In genomic region chr12:104698871-104699270, GRCh38 we compare ENCODE assay signal across 31 cellular contexts.
DNase-seq lines count a peak whose midpoint lies in the region; ATAC-seq, FAIRE-seq and TF ChIP-seq lines count a peak whose summit lies in the region.
"Had no signal": no experiment of that assay in that cellular context is flagged by ENCODE, and none has a peak within 500 bp of the region (broad histone marks: within the 10 kb centered on the region; RNA-seq: fewer than 3 reads in every experiment).

No MANE protein-coding gene starts in this region.

- no peaks in the 10 kb centered on the region for H3K36me3 Mint-ChIP-seq in MCF 10A (ENCODE audit: insufficient read depth, unreplicated experiment)
- peaks cover 23% of the 10 kb centered on the region for H3K36me3 Mint-ChIP-seq in activated T-helper 17 cell treated with anti-CD3 and anti-CD28 coated beads, Interleukin-2, amount 50 U/mL, for 72 hours (ENCODE audit: low read depth)

- H3K4me2 ChIP-seq in mammary epithelial cell (ENCODE audit: insufficient read depth, low read depth, low read length) (no peak overlapping the region), mesenchymal stem cell (ENCODE audit: low read length, poor library complexity, severe bottlenecking) (no peak overlapping the region), MM.1S (ENCODE audit: low read depth, low read length) (no peak overlapping the region)
- H3K4me2 ChIP-seq: BLaER1 had no signal

- no peak overlapping the region for H2BK12ac ChIP-seq in mesenchymal stem cell (ENCODE audit: low read length in 2 of 2)

- intact Hi-C loops in mammary epithelial cell (cut with micrococcal nuclease) (no loop called here), MCF 10A (cut with micrococcal nuclease) (loop anchor here (5.0 kb wide), 1 partner anchor 317 kb away; no protein-coding TSS in a partner anchor)

- H3K79me2 ChIP-seq in mammary epithelial cell (ENCODE audit: insufficient read depth, low read length) = peaks cover 16% of the 10 kb centered on the region
- H3K79me2 ChIP-seq in MM.1S (ENCODE audit: low read length) = no peaks in the 10 kb centered on the region

- H2BK15ac ChIP-seq in mesenchymal stem cell (ENCODE audit: low read depth, poor library complexity, severe bottlenecking) = no peak overlapping the region

- H3K36me3 ChIP-seq in mammary epithelial cell (ENCODE audit: insufficient read depth, low read length) (no peaks in the 10 kb centered on the region), mesenchymal stem cell (ENCODE audit: control insufficient read depth in 1 of 2, insufficient read depth in 2 of 2, low read depth in 1 of 2, low read length in 2 of 2) (no peaks in the 10 kb centered on the region), MM.1S (replicated peaks; ENCODE audit: insufficient read depth, low read length) (no peaks in the 10 kb centered on the region)
- H3K36me3 ChIP-seq: adrenal gland, lower lobe of right lung, vagina, WERI-Rb-1 had no signal

- BruUV-seq in mammary epithelial cell (replicated peaks; lab: Mats Ljungman, UMichigan) (no TSS peak), MCF 10A (replicated peaks; lab: Mats Ljungman, UMichigan) (no TSS peak)

- no peak overlapping the region for H2AK5ac ChIP-seq in mesenchymal stem cell (ENCODE audit: low read length, severe bottlenecking)

- in situ Hi-C loops in mammary epithelial cell (cut with MboI; ENCODE audit: low sequenced_read_pairs in 2 of 2) = no loop called here

- H3K4me1 ChIP-seq in mammary epithelial cell (ENCODE audit: insufficient read depth, low read length) (no peaks in the 10 kb centered on the region), mesenchymal stem cell (ENCODE audit: control insufficient read depth, insufficient read depth, low read depth, low read length) (peaks cover 4% of the 10 kb centered on the region), MM.1S (ENCODE audit: low read length) (no peaks in the 10 kb centered on the region)
- H3K4me1 ChIP-seq: adrenal gland had no signal

- no peaks in the 10 kb centered on the region for H3K4me1 Mint-ChIP-seq in MCF 10A (ENCODE audit: insufficient read depth, unreplicated experiment)
- H3K4me1 Mint-ChIP-seq in activated T-helper 17 cell treated with anti-CD3 and anti-CD28 coated beads, Interleukin-2, amount 50 U/mL, for 72 hours = peaks cover 60% of the 10 kb centered on the region

- H3K4me3 ChIP-seq in mammary epithelial cell (replicated peaks in 1 of 3; ENCODE audit: insufficient read depth in 1 of 3, low read depth in 2 of 3, low read length in 3 of 3) = no peak overlapping the region
- no peak overlapping the region for H3K4me3 ChIP-seq in mesenchymal stem cell (ENCODE audit: insufficient read depth in 1 of 2, low read depth in 1 of 2, low read length in 2 of 2)
- no peak overlapping the region for H3K4me3 ChIP-seq in MM.1S (ENCODE audit: low read length)
- H3K4me3 ChIP-seq: adrenal gland, BLaER1, lower lobe of right lung, vagina had no signal

- CTCF ChIA-PET in mammary epithelial cell (lab: Charles Lee; ENCODE audit: low non-redundant PET) (no interaction called here), MCF 10A (lab: Yijun Ruan, JAX) (interaction anchor here (0.5 to 1.3 kb wide), 6 partner anchors 11 to 317 kb away, joined by 3 read pairs; no protein-coding TSS in a partner anchor)

- H3K23ac ChIP-seq in mesenchymal stem cell (ENCODE audit: low read length in 2 of 2) = no peak overlapping the region

- no peak overlapping the region for H4K91ac ChIP-seq in mesenchymal stem cell (ENCODE audit: low read length)

- H2AFZ ChIP-seq in mammary epithelial cell (ENCODE audit: low read depth, low read length) = no peak overlapping the region
- no peak overlapping the region for H2AFZ ChIP-seq in mesenchymal stem cell (ENCODE audit: low read depth, low read length)
- no peak overlapping the region for H2AFZ ChIP-seq in MM.1S (ENCODE audit: low read length)

- H2BK120ac ChIP-seq in mesenchymal stem cell (ENCODE audit: low read depth, low read length) = no peak overlapping the region

- H4K20me1 ChIP-seq in mammary epithelial cell (ENCODE audit: insufficient read depth, low read length) (no peaks in the 10 kb centered on the region), MM.1S (ENCODE audit: insufficient read depth, low read length) (no peaks in the 10 kb centered on the region)

- no peak overlapping the region for H3K4ac ChIP-seq in mesenchymal stem cell (ENCODE audit: low read depth in 1 of 2, low read length in 2 of 2)

- H3K9ac ChIP-seq in mammary epithelial cell (ENCODE audit: insufficient read depth, low read length) (no peak overlapping the region), mesenchymal stem cell (ENCODE audit: low read length) (peak overlapping the region; percentile 39), MM.1S (ENCODE audit: low read length) (no peak overlapping the region)
- H3K9ac ChIP-seq: BLaER1 had no signal

- no peak overlapping the region for H3K27ac Mint-ChIP-seq in MCF 10A (ENCODE audit: low read depth, unreplicated experiment)
- peak overlapping the region; percentile 84 for H3K27ac Mint-ChIP-seq in activated T-helper 17 cell treated with anti-CD3 and anti-CD28 coated beads, Interleukin-2, amount 50 U/mL, for 72 hours
- H3K27ac Mint-ChIP-seq: progenitor cell of endocrine pancreas had no signal

- no peak overlapping the region for H4K8ac ChIP-seq in mesenchymal stem cell (ENCODE audit: low read length)

- 98% methylated on average over 3 of the region's 3 CpGs for WGBS in mammary epithelial cell (ENCODE audit: low coverage, missing lambda C conversion rate)
- 72% methylated on average over 2 of the region's 3 CpGs for WGBS in mesenchymal stem cell

- dilution Hi-C loops in mammary epithelial cell (cut with HindIII; ENCODE audit: low sequenced_read_pairs) = no loop called here

- POLR2A ChIA-PET in MCF 10A (lab: Yijun Ruan, JAX) = no interaction called here

- no peak for ATAC-seq in activated T-helper 17 cell treated with anti-CD3 and anti-CD28 coated beads, Interleukin-2, amount 50 U/mL, for 72 hours (replicated peaks)
- ATAC-seq in HG02763 (IDR thresholded peaks at IDR 0.05; ENCODE audit: unreplicated experiment) = no peak
- ATAC-seq: HCT116, lower lobe of right lung, sciatic nerve had no signal

- DNase-seq in mammary epithelial cell = peak; percentile 5
- DNase-seq in MCF 10A (ENCODE audit: unreplicated experiment) = no peak
- DNase-seq in mesenchymal stem cell = no peak
- DNase-seq in MM.1S = no peak
- DNase-seq in GM19239 (ENCODE audit: insufficient read length, low spot score) = no peak
- no peak for DNase-seq in stimulated activated CD4-positive, alpha-beta T cell treated with anti-CD3 and anti-CD28 coated beads, Interleukin-4, amount 100 ng/mL, for 4 hours
- DNase-seq: activated CD4-positive, alpha-beta T cell treated with anti-CD3 and anti-CD28 coated beads, Interleukin-2, amount 10 ng/mL, durations not matched to agents 24 days and 14 days; activated naive CD4-positive, alpha-beta T cell treated with Interleukin-2 at 50 U/mL for 16 hours; adrenal gland; DMS153; GDM1; glutamatergic neuron; islet precursor cell; lower lobe of right lung; NCI-H1694 treated with DMSO at 0.1 percent for 48 hours; NCI-H524 treated with DMSO at 0.1 percent for 48 hours; NK-92 treated with Interleukin-12 subunit alpha and Interleukin-12 subunit beta, amount 100 ng/mL, for 24 hours; SHP77; stimulated activated naive CD8-positive, alpha-beta T cell treated with anti-CD3 and anti-CD28 coated beads, Interleukin-15, Interleukin-2, amounts not matched to agents 100 U/mL and 50 U/mL, for 24 hours; T-helper 9 cell; WERI-Rb-1 had no signal

- H3K9me2 ChIP-seq in MM.1S (replicated peaks; ENCODE audit: insufficient read depth, low read length) = no peaks in the 10 kb centered on the region

- H3K9me3 ChIP-seq in mammary epithelial cell (replicated peaks; ENCODE audit: insufficient read depth, low read length) = no peaks in the 10 kb centered on the region
- H3K9me3 ChIP-seq in mesenchymal stem cell (ENCODE audit: control insufficient read depth, low read length) = no peaks in the 10 kb centered on the region
- H3K9me3 ChIP-seq in MM.1S (replicated peaks; ENCODE audit: insufficient read depth, low read length) = no peaks in the 10 kb centered on the region
- H3K9me3 ChIP-seq: adrenal gland, BLaER1, lower lobe of right lung, vagina had no signal

- H3K9me3 Mint-ChIP-seq in MCF 10A (ENCODE audit: unreplicated experiment) = no peaks in the 10 kb centered on the region
- peaks cover 4% of the 10 kb centered on the region for H3K9me3 Mint-ChIP-seq in activated T-helper 17 cell treated with anti-CD3 and anti-CD28 coated beads, Interleukin-2, amount 50 U/mL, for 72 hours
- H3K9me3 Mint-ChIP-seq: neural crest cell had no signal

- H3K27me3 ChIP-seq in mammary epithelial cell (ENCODE audit: insufficient read depth, low read length) (no peaks in the 10 kb centered on the region), mesenchymal stem cell (ENCODE audit: control insufficient read depth in 1 of 2, insufficient read depth in 1 of 2, low read length in 2 of 2) (no peaks in the 10 kb centered on the region), MM.1S (replicated peaks; ENCODE audit: insufficient read depth, low read length) (no peaks in the 10 kb centered on the region)
- H3K27me3 ChIP-seq: adrenal gland, BLaER1, vagina had no signal

- H3F3A ChIP-seq in MM.1S (ENCODE audit: insufficient read depth, low read length) = no peaks in the 10 kb centered on the region

- no peak overlapping the region for H2BK5ac ChIP-seq in mesenchymal stem cell (ENCODE audit: low read depth, low read length, poor library complexity, severe bottlenecking)

- H3K14ac ChIP-seq in mesenchymal stem cell (ENCODE audit: low read length in 2 of 2) = no peak overlapping the region

- H3K18ac ChIP-seq in mesenchymal stem cell (ENCODE audit: low read depth in 1 of 2, low read length in 2 of 2) = no peak overlapping the region

- TF ChIP-seq CTCF in mammary epithelial cell (conservative IDR thresholded peaks at IDR 0.05 in 1 of 2, IDR thresholded peaks at IDR 0.05 in 1 of 2; ENCODE audit: extremely low read depth in 1 of 2, insufficient read depth in 1 of 2, low read depth in 1 of 2, low read length in 2 of 2) (no peak), MCF 10A (IDR thresholded peaks at IDR 0.05; ENCODE audit: unreplicated experiment) (no peak), MM.1S (IDR thresholded peaks at IDR 0.05; ENCODE audit: low read length) (no peak)

- no peak for FAIRE-seq in GM19239 (lab: Jason Lieb, UNC)
- FAIRE-seq: A204.1, endothelial cell of umbilical vein had no signal

- no peak overlapping the region for H3K4me3 Mint-ChIP-seq in MCF 10A (ENCODE audit: unreplicated experiment)
- H3K4me3 Mint-ChIP-seq in activated T-helper 17 cell treated with anti-CD3 and anti-CD28 coated beads, Interleukin-2, amount 50 U/mL, for 72 hours = peak overlapping the region; percentile 61
- H3K4me3 Mint-ChIP-seq: activated CD4-positive, alpha-beta T cell treated with anti-CD3 and anti-CD28 coated beads, Interleukin-2, amount 10 ng/mL, durations not matched to agents 24 days and 14 days; neural crest cell had no signal

- no peaks in the 10 kb centered on the region for H3K27me3 Mint-ChIP-seq in MCF 10A (ENCODE audit: insufficient read depth, unreplicated experiment)
- H3K27me3 Mint-ChIP-seq in activated T-helper 17 cell treated with anti-CD3 and anti-CD28 coated beads, Interleukin-2, amount 50 U/mL, for 72 hours = no peaks in the 10 kb centered on the region

- H3K79me1 ChIP-seq in mesenchymal stem cell (replicated peaks; ENCODE audit: low read length, poor library complexity, severe bottlenecking) = no peaks in the 10 kb centered on the region

- H3K27ac ChIP-seq in mammary epithelial cell (ENCODE audit: insufficient read depth, low read depth, low read length) = no peak overlapping the region
- H3K27ac ChIP-seq in mesenchymal stem cell (ENCODE audit: low read length, poor library complexity, severe bottlenecking) = no peak overlapping the region
- H3K27ac ChIP-seq in MM.1S (ENCODE audit: low read length) = no peak overlapping the region
- H3K27ac ChIP-seq: adrenal gland, BLaER1, lower lobe of right lung, vagina, WERI-Rb-1 had no signal
